23 cellular contexts compared by ENCODE assay signal in the genomic region with DNA sequence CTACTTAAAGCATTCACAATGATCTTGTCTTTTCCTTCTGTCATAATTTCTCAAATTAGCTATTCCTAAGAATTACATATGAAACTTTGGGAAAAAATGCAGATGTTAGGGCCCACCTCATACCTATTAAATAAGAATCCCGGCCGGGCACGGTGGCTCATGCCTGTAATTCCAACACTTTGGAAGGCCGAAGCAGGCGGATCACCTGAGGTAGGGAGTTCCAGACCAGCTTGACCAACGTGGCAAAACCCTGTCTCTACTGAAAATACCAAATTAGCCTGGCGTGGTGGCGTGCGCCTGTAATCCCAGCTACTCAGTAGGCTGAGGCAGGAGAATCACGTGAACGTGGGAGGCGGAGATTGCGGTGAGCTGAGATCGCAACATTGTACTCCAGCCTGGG.
"Had no signal": no experiment of that assay in that cellular context is flagged by ENCODE, and none has a peak within 500 bp of the region (broad histone marks: within the 10 kb centered on the region; RNA-seq: fewer than 3 reads in every experiment).

No MANE protein-coding gene starts in this region.

- ATAC-seq: naive thymus-derived CD8-positive, alpha-beta T cell; natural killer cell treated with Interleukin-12 subunit alpha and Interleukin-12 subunit beta and Interleukin-15 and Interleukin-18, amount 100 ng/mL, for 72 hours; psoas muscle; right cardiac atrium; right lobe of liver; stimulated activated effector memory CD8-positive, alpha-beta T cell treated with anti-CD3 and anti-CD28 coated beads, Interleukin-12 subunit alpha, Interleukin-12 subunit beta, amount 100 ng/mL, for 72 hours; stimulated activated naive B cell treated with anti-CD40 and anti-IgM and Interleukin-4, amounts not matched to agents 10 μg/mL and 1 μg/mL and 100 μg/mL, for 72 hours; upper lobe of right lung had no signal

- H3K4me1 ChIP-seq: parathyroid adenoma, psoas muscle, transverse colon, uterus had no signal

- FAIRE-seq: small intestine had no signal

- H3K27me3 ChIP-seq: ovary, right lobe of liver, sigmoid colon, stomach, tibial artery, transverse colon, upper lobe of right lung, uterus had no signal

- H3K9me3 ChIP-seq: ovary, psoas muscle, right lobe of liver, stomach, tibial artery, transverse colon, upper lobe of right lung, uterus had no signal

- H2AFZ ChIP-seq: parathyroid adenoma had no signal

- DNase-seq: naive thymus-derived CD8-positive, alpha-beta T cell; nephron progenitor cell; occipital lobe; ovary; psoas muscle; right cardiac atrium; right lobe of liver; sigmoid colon; small intestine; stimulated activated CD4-positive, alpha-beta T cell treated with anti-CD3 and anti-CD28 coated beads, Interleukin-15, amount 100 ng/mL, for 24 hours; stimulated activated CD4-positive, alpha-beta T cell treated with anti-CD3 and anti-CD28 coated beads, Interleukin-2, amount 100 ng/mL, for 24 hours; stimulated activated CD4-positive, alpha-beta T cell treated with anti-CD3 and anti-CD28 coated beads, Interleukin-2, amount 100 ng/mL, for 48 hours; stimulated activated CD4-positive, alpha-beta T cell treated with anti-CD3 and anti-CD28 coated beads, Interleukin-4, amount 100 ng/mL, for 24 hours; stimulated activated naive B cell treated with anti-CD40 and anti-IgM and Interleukin-4, amounts not matched to agents 10 μg/mL and 1 μg/mL and 100 μg/mL, for 72 hours; stimulated activated naive CD4-positive, alpha-beta T cell treated with Interleukin-2 at 50 U/mL for 16 hours; stomach; tibial artery; transverse colon; upper lobe of right lung; uterus had no signal

- H3K4me3 ChIP-seq: ovary, psoas muscle, right lobe of liver, sigmoid colon, stomach, tibial artery, transverse colon, upper lobe of right lung, uterus had no signal

- H3K9ac ChIP-seq: parathyroid adenoma had no signal

- H3K27ac ChIP-seq: ovary, parathyroid adenoma, psoas muscle, right lobe of liver, sigmoid colon, stomach, tibial artery, transverse colon, upper lobe of right lung, uterus had no signal

- H3K36me3 ChIP-seq: ovary, right lobe of liver, sigmoid colon, stomach, tibial artery, transverse colon, upper lobe of right lung, uterus had no signal

- H3K79me2 ChIP-seq: parathyroid adenoma had no signal
